Comparison of ENCODE assay signal across 1 cellular context in genomic region chr2:128379021-128380005, GRCh38.
TF ChIP-seq lines count a peak whose summit lies in the region.

No MANE protein-coding gene starts in this region.

TF ChIP-seq in HepG2, 621 proteins besides CTCF, POLR2A, EP300 and RAD21 (continued from another document):
- TF ChIP-seq, protein P1, sequence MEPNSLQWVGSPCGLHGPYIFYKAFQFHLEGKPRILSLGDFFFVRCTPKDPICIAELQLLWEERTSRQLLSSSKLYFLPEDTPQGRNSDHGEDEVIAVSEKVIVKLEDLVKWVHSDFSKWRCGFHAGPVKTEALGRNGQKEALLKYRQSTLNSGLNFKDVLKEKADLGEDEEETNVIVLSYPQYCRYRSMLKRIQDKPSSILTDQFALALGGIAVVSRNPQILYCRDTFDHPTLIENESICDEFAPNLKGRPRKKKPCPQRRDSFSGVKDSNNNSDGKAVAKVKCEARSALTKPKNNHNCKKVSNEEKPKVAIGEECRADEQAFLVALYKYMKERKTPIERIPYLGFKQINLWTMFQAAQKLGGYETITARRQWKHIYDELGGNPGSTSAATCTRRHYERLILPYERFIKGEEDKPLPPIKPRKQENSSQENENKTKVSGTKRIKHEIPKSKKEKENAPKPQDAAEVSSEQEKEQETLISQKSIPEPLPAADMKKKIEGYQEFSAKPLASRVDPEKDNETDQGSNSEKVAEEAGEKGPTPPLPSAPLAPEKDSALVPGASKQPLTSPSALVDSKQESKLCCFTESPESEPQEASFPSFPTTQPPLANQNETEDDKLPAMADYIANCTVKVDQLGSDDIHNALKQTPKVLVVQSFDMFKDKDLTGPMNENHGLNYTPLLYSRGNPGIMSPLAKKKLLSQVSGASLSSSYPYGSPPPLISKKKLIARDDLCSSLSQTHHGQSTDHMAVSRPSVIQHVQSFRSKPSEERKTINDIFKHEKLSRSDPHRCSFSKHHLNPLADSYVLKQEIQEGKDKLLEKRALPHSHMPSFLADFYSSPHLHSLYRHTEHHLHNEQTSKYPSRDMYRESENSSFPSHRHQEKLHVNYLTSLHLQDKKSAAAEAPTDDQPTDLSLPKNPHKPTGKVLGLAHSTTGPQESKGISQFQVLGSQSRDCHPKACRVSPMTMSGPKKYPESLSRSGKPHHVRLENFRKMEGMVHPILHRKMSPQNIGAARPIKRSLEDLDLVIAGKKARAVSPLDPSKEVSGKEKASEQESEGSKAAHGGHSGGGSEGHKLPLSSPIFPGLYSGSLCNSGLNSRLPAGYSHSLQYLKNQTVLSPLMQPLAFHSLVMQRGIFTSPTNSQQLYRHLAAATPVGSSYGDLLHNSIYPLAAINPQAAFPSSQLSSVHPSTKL (CRISPR knock-in tag; IDR thresholded peaks at IDR 0.05) = peak; percentile 80
- TF ChIP-seq ZFY (CRISPR knock-in tag; IDR thresholded peaks at IDR 0.05) (peak; percentile 73), ZNF841 (CRISPR knock-in tag; IDR thresholded peaks at IDR 0.05; ENCODE audit: borderline replicate concordance) (no peak), TP53 (CRISPR knock-in tag; conservative IDR thresholded peaks at IDR 0.05) (no peak), ZNF414 (CRISPR knock-in tag; IDR thresholded peaks at IDR 0.05) (no peak), CREBL2 (CRISPR knock-in tag; IDR thresholded peaks at IDR 0.05; ENCODE audit: borderline replicate concordance) (no peak), AFF4 (CRISPR knock-in tag; IDR thresholded peaks at IDR 0.05) (no peak)
- TF ChIP-seq, protein P2, sequence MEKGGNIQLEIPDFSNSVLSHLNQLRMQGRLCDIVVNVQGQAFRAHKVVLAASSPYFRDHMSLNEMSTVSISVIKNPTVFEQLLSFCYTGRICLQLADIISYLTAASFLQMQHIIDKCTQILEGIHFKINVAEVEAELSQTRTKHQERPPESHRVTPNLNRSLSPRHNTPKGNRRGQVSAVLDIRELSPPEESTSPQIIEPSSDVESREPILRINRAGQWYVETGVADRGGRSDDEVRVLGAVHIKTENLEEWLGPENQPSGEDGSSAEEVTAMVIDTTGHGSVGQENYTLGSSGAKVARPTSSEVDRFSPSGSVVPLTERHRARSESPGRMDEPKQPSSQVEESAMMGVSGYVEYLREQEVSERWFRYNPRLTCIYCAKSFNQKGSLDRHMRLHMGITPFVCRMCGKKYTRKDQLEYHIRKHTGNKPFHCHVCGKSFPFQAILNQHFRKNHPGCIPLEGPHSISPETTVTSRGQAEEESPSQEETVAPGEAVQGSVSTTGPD (CRISPR knock-in tag; IDR thresholded peaks at IDR 0.05) = no peak
- TF ChIP-seq, protein P3, sequence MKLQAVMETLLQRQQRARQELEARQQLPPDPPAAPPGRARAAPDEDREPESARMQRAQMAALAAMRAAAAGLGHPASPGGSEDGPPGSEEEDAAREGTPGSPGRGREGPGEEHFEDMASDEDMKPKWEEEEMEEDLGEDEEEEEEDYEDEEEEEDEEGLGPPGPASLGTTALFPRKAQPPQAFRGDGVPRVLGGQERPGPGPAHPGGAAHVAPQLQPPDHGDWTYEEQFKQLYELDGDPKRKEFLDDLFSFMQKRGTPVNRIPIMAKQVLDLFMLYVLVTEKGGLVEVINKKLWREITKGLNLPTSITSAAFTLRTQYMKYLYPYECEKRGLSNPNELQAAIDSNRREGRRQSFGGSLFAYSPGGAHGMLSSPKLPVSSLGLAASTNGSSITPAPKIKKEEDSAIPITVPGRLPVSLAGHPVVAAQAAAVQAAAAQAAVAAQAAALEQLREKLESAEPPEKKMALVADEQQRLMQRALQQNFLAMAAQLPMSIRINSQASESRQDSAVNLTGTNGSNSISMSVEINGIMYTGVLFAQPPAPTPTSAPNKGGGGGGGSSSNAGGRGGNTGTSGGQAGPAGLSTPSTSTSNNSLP (IDR thresholded peaks at IDR 0.05; ENCODE audit: low read depth, low read length) = no peak
